In genomic region chr2:69975136-69975852, GRCh38 we compare ENCODE assay signal across 14 cellular contexts.
"Had no signal": no experiment of that assay in that cellular context is flagged by ENCODE, and none has a peak within 500 bp of the region (broad histone marks: within the 10 kb centered on the region; RNA-seq: fewer than 3 reads in every experiment).

No MANE protein-coding gene starts in this region.

- H3K27me3 ChIP-seq: ascending aorta, esophagus muscularis mucosa, pancreas, transverse colon had no signal

- H3K27ac Mint-ChIP-seq: activated CD8-positive, alpha-beta T cell treated with anti-CD3 and anti-CD28 coated beads, Interleukin-2, amount 10 ng/mL, durations not matched to agents 7 days and 5 days; activated naive CD8-positive, alpha-beta T cell treated with anti-CD3 and anti-CD28 coated beads, Interleukin-2, amount 50 U/mL, for 24 hours; activated T-helper 1 cell treated with anti-CD3 and anti-CD28 coated beads, Interleukin-12 subunit alpha, Interleukin-12 subunit beta, Interleukin-2, Interleukin-4 antibody, amounts not matched to agents 30 ng/mL and 10 ng/mL and 1 ng/mL, durations not matched to agents 14 hours and 24 hours and 36 hours; stimulated activated memory B cell treated with anti-CD40 and anti-IgM and Interleukin-4, amounts not matched to agents 10 μg/mL and 1 μg/mL and 100 μg/mL, for 72 hours had no signal

- H3K4me3 Mint-ChIP-seq: activated CD8-positive, alpha-beta T cell treated with anti-CD3 and anti-CD28 coated beads, Interleukin-2, amount 10 ng/mL, durations not matched to agents 7 days and 5 days; activated naive CD8-positive, alpha-beta T cell treated with anti-CD3 and anti-CD28 coated beads, Interleukin-2, amount 50 U/mL, for 24 hours; neural crest cell; stimulated activated memory B cell treated with anti-CD40 and anti-IgM and Interleukin-4, amounts not matched to agents 10 μg/mL and 1 μg/mL and 100 μg/mL, for 72 hours had no signal

- H3K36me3 ChIP-seq: ascending aorta, esophagus muscularis mucosa, pancreas, transverse colon had no signal

- H3K4me1 ChIP-seq: ascending aorta, esophagus muscularis mucosa, pancreas, transverse colon had no signal

- H3K36me3 Mint-ChIP-seq: stimulated activated memory B cell treated with anti-CD40 and anti-IgM and Interleukin-4, amounts not matched to agents 10 μg/mL and 1 μg/mL and 100 μg/mL, for 72 hours had no signal

- H3K4me2 ChIP-seq: smooth muscle cell had no signal

- H3K27ac ChIP-seq: ascending aorta, esophagus muscularis mucosa, transverse colon had no signal

- H3K9me3 Mint-ChIP-seq: activated naive CD8-positive, alpha-beta T cell treated with anti-CD3 and anti-CD28 coated beads, Interleukin-2, amount 50 U/mL, for 24 hours; activated T-helper 1 cell treated with anti-CD3 and anti-CD28 coated beads, Interleukin-12 subunit alpha, Interleukin-12 subunit beta, Interleukin-2, Interleukin-4 antibody, amounts not matched to agents 30 ng/mL and 10 ng/mL and 1 ng/mL, durations not matched to agents 14 hours and 24 hours and 36 hours; neural crest cell; stimulated activated memory B cell treated with anti-CD40 and anti-IgM and Interleukin-4, amounts not matched to agents 10 μg/mL and 1 μg/mL and 100 μg/mL, for 72 hours had no signal

- H3K27me3 Mint-ChIP-seq: activated naive CD8-positive, alpha-beta T cell treated with anti-CD3 and anti-CD28 coated beads, Interleukin-2, amount 50 U/mL, for 24 hours; stimulated activated memory B cell treated with anti-CD40 and anti-IgM and Interleukin-4, amounts not matched to agents 10 μg/mL and 1 μg/mL and 100 μg/mL, for 72 hours had no signal

- H3K9me3 ChIP-seq: ascending aorta, esophagus muscularis mucosa, pancreas, transverse colon had no signal

- H3K4me3 ChIP-seq: ascending aorta, esophagus muscularis mucosa, pancreas, smooth muscle cell, transverse colon had no signal

- DNase-seq: activated CD8-positive, alpha-beta T cell treated with anti-CD3 and anti-CD28 coated beads, Interleukin-2, amount 10 ng/mL, durations not matched to agents 7 days and 5 days; activated naive CD4-positive, alpha-beta T cell treated with Interleukin-2 at 50 U/mL for 16 hours; activated naive CD8-positive, alpha-beta T cell treated with anti-CD3 and anti-CD28 coated beads, Interleukin-2, amount 50 U/mL, for 24 hours; left colon; mesendoderm; pancreas; retina; transverse colon had no signal

- H3K4me1 Mint-ChIP-seq: neural crest cell; stimulated activated memory B cell treated with anti-CD40 and anti-IgM and Interleukin-4, amounts not matched to agents 10 μg/mL and 1 μg/mL and 100 μg/mL, for 72 hours had no signal

- ATAC-seq: activated CD8-positive, alpha-beta T cell treated with anti-CD3 and anti-CD28 coated beads, Interleukin-2, amount 10 ng/mL, durations not matched to agents 7 days and 5 days; activated naive CD8-positive, alpha-beta T cell treated with anti-CD3 and anti-CD28 coated beads, Interleukin-2, amount 50 U/mL, for 24 hours; pancreas; stimulated activated memory B cell treated with anti-CD40 and anti-IgM and Interleukin-4, amounts not matched to agents 10 μg/mL and 1 μg/mL and 100 μg/mL, for 72 hours had no signal
